In genomic region chrX:38105216-38105725, GRCh38 we compare ENCODE assay signal across 24 cellular contexts.
"Had no signal": no experiment of that assay in that cellular context is flagged by ENCODE, and none has a peak within 500 bp of the region (broad histone marks: within the 10 kb centered on the region; RNA-seq: fewer than 3 reads in every experiment).

No MANE protein-coding gene starts in this region.

- H3K4me2 ChIP-seq: smooth muscle cell had no signal

- H3K36me3 ChIP-seq: gastrocnemius medialis, prostate gland, right atrium auricular region, suprapubic skin, transverse colon, upper lobe of right lung, vagina had no signal

- H3K4me1 ChIP-seq: gastrocnemius medialis, prostate gland, right atrium auricular region, transverse colon, upper lobe of right lung, vagina had no signal

- H3K9me3 ChIP-seq: mucosa of descending colon, prostate gland, suprapubic skin, transverse colon, upper lobe of right lung, vagina had no signal

- H3K4me3 ChIP-seq: gastrocnemius medialis, lung, mucosa of descending colon, prostate gland, right atrium auricular region, smooth muscle cell, suprapubic skin, transverse colon, upper lobe of right lung, vagina had no signal

- H3K27ac ChIP-seq: epithelial cell of prostate, gastrocnemius medialis, prostate gland, right atrium auricular region, suprapubic skin, transverse colon, upper lobe of right lung, vagina had no signal

- H3K27me3 ChIP-seq: gastrocnemius medialis, right atrium auricular region, suprapubic skin, transverse colon, upper lobe of right lung, vagina had no signal

- DNase-seq: effector CD8-positive, alpha-beta T cell; endodermal cell; foreskin fibroblast; gastrocnemius medialis; head of caudate nucleus; kidney; mucosa of descending colon; naive B cell; nucleus accumbens; stimulated activated CD4-positive, alpha-beta T cell treated with anti-CD3 and anti-CD28 coated beads, Interleukin-12 subunit alpha, Interleukin-12 subunit beta, amount 100 ng/mL, for 4 hours; stimulated activated CD4-positive, alpha-beta T cell treated with anti-CD3 and anti-CD28 coated beads, Interleukin-1b, Interleukin-23, amount 100 ng/mL, for 48 hours; stimulated activated CD4-positive, alpha-beta T cell treated with anti-CD3 and anti-CD28 coated beads, Interleukin-4, amount 100 ng/mL, for 1 hour; stimulated activated CD8-positive, alpha-beta memory T cell treated with anti-CD3 and anti-CD28 coated beads, Interleukin-4, amount 100 ng/mL, for 48 hours; stimulated activated naive CD4-positive, alpha-beta T cell; stimulated activated naive CD8-positive, alpha-beta T cell treated with anti-CD3 and anti-CD28 coated beads, Interleukin-15, amount 100 ng/mL, for 72 hours; transverse colon; upper lobe of right lung had no signal
